Comparison of ENCODE assay signal across 11 cellular contexts in genomic region chr1:204438628-204439027, GRCh38. TPM values are rescaled to one million over a fixed set of nuclear protein-coding genes. Genes with fewer than 3 reads are reported as not detected.
A peak's percentile ranks its signal among the peaks of the same experiment; 100 is the strongest.
DNase-seq lines count a peak whose midpoint lies in the region; ATAC-seq, FAIRE-seq and TF ChIP-seq lines count a peak whose summit lies in the region.
"Had no signal": no experiment of that assay in that cellular context is flagged by ENCODE, and none has a peak within 500 bp of the region (broad histone marks: within the 10 kb centered on the region; RNA-seq: fewer than 3 reads in every experiment).

No MANE protein-coding gene starts in this region.

- CTCF ChIA-PET in activated CD8-positive, alpha-beta memory T cell treated with anti-CD3 and anti-CD28 coated beads, Interleukin-2, amount 10 ng/mL, durations not matched to agents 7 days and 5 days (lab: Charles Lee), result interaction anchor here (1.1 to 27.6 kb wide), 7 partner anchors 8 to 61 kb away, joined by 3 to 918 read pairs (median 5); partner anchors contain the start of gene PIK3C2B
- CTCF ChIA-PET in activated B cell treated with CpG ODN at 0.5 μM for 24 hours (lab: Charles Lee), result interaction anchor here (0.6 to 28.1 kb wide), 5 partner anchors 6 to 62 kb away, joined by 3 to 1006 read pairs (median 10); partner anchors contain the start of gene PIK3C2B

- TF ChIP-seq CTCF in activated B cell treated with CpG ODN at 0.5 μM for 24 hours (IDR thresholded peaks at IDR 0.05) (no peak), foreskin keratinocyte (conservative IDR thresholded peaks at IDR 0.05) (no peak)

- FAIRE-seq in small intestine (lab: Jason Lieb, UNC), result no peak

- ATAC-seq in activated CD8-positive, alpha-beta memory T cell treated with anti-CD3 and anti-CD28 coated beads, Interleukin-2, amount 10 ng/mL, durations not matched to agents 7 days and 5 days, result peak; percentile 36
- ATAC-seq in activated B cell treated with CpG ODN at 0.5 μM for 24 hours (ENCODE audit: low read depth) (peak; percentile 31), foreskin keratinocyte (peak; percentile 93), GM21447 (IDR thresholded peaks at IDR 0.05; ENCODE audit: unreplicated experiment) (no peak), HG03196 (IDR thresholded peaks at IDR 0.05; ENCODE audit: unreplicated experiment) (no peak)

- H3K4me3 Mint-ChIP-seq in activated CD8-positive, alpha-beta memory T cell treated with anti-CD3 and anti-CD28 coated beads, Interleukin-2, amount 10 ng/mL, durations not matched to agents 7 days and 5 days, result no peak overlapping the region
- H3K4me3 Mint-ChIP-seq in activated B cell treated with CpG ODN at 0.5 μM for 24 hours, result no peak overlapping the region
- H3K4me3 Mint-ChIP-seq: CD14-positive monocyte had no signal

- H3K9me3 Mint-ChIP-seq in activated CD8-positive, alpha-beta memory T cell treated with anti-CD3 and anti-CD28 coated beads, Interleukin-2, amount 10 ng/mL, durations not matched to agents 7 days and 5 days (ENCODE audit: low read depth), result no peaks in the 10 kb centered on the region
- H3K9me3 Mint-ChIP-seq in activated B cell treated with CpG ODN at 0.5 μM for 24 hours, result no peaks in the 10 kb centered on the region
- H3K9me3 Mint-ChIP-seq: CD14-positive monocyte had no signal

- H3K27ac Mint-ChIP-seq in activated CD8-positive, alpha-beta memory T cell treated with anti-CD3 and anti-CD28 coated beads, Interleukin-2, amount 10 ng/mL, durations not matched to agents 7 days and 5 days, result no peak overlapping the region
- H3K27ac Mint-ChIP-seq in activated B cell treated with CpG ODN at 0.5 μM for 24 hours, result peak overlapping the region; percentile 7

- H3K4me1 ChIP-seq in foreskin keratinocyte (peaks cover 18% of the 10 kb centered on the region), small intestine (ENCODE audit: control insufficient read depth in 2 of 2, insufficient read depth in 1 of 2, low read depth in 1 of 2, low read length in 1 of 2) (no peaks in the 10 kb centered on the region)

- H3K4me1 Mint-ChIP-seq in activated CD8-positive, alpha-beta memory T cell treated with anti-CD3 and anti-CD28 coated beads, Interleukin-2, amount 10 ng/mL, durations not matched to agents 7 days and 5 days, result peaks cover 6% of the 10 kb centered on the region
- peaks cover 1% of the 10 kb centered on the region for H3K4me1 Mint-ChIP-seq in activated B cell treated with CpG ODN at 0.5 μM for 24 hours

- no peak for DNase-seq in activated CD8-positive, alpha-beta memory T cell treated with anti-CD3 and anti-CD28 coated beads, Interleukin-2, amount 10 ng/mL, durations not matched to agents 7 days and 5 days
- no peak for DNase-seq in activated CD8-positive, alpha-beta memory T cell treated with anti-CD3 and anti-CD28 coated beads, Interleukin-2, amount 50 U/mL, for 4 hours
- DNase-seq in activated B cell treated with CpG ODN at 0.5 μM for 24 hours, result no peak
- DNase-seq in foreskin keratinocyte, result peak; percentile 97 to 98
- DNase-seq in stromal cell of bone marrow (ENCODE audit: low read depth), result peak; percentile 98
- no peak for DNase-seq in small intestine
- DNase-seq: stimulated activated CD4-positive, alpha-beta T cell treated with anti-CD3 and anti-CD28 coated beads, Interleukin-2, amount 100 ng/mL, for 48 hours had no signal

- WGBS in small intestine, 3 donors, result 85 to 87% (median 86%) methylated on average over 7 of the region's 7 CpGs

- H3K27ac ChIP-seq in foreskin keratinocyte (peak overlapping the region; percentile 58), small intestine (ENCODE audit: low read depth in 1 of 2, low read length in 1 of 2) (no peak overlapping the region)
- H3K27ac ChIP-seq: VCaP had no signal

- H3K27me3 ChIP-seq in foreskin keratinocyte, result no peaks in the 10 kb centered on the region
- H3K27me3 ChIP-seq in small intestine (ENCODE audit: control insufficient read depth in 2 of 2, insufficient read depth in 2 of 2, low read length in 2 of 2), result no peaks in the 10 kb centered on the region

- H3K27me3 Mint-ChIP-seq in activated CD8-positive, alpha-beta memory T cell treated with anti-CD3 and anti-CD28 coated beads, Interleukin-2, amount 10 ng/mL, durations not matched to agents 7 days and 5 days, result no peaks in the 10 kb centered on the region
- H3K27me3 Mint-ChIP-seq in activated B cell treated with CpG ODN at 0.5 μM for 24 hours, result no peaks in the 10 kb centered on the region

- H3K36me3 Mint-ChIP-seq in activated CD8-positive, alpha-beta memory T cell treated with anti-CD3 and anti-CD28 coated beads, Interleukin-2, amount 10 ng/mL, durations not matched to agents 7 days and 5 days, result peaks cover 9% of the 10 kb centered on the region
- H3K36me3 Mint-ChIP-seq in activated B cell treated with CpG ODN at 0.5 μM for 24 hours (ENCODE audit: low read depth), result peaks cover 95% of the 10 kb centered on the region

- H3K4me3 ChIP-seq in small intestine (ENCODE audit: low read depth in 1 of 2, low read length in 2 of 2), result no peak overlapping the region

- H3K9me3 ChIP-seq in small intestine (ENCODE audit: control insufficient read depth, low read depth), result no peaks in the 10 kb centered on the region

- intact Hi-C loops in activated B cell treated with CpG ODN at 0.5 μM for 24 hours (cut with micrococcal nuclease), result no loop called here

- peaks cover 8 to 36% of the 10 kb centered on the region in 2 donors for H3K36me3 ChIP-seq in small intestine (ENCODE audit: control insufficient read depth in 2 of 2, insufficient read depth in 2 of 2, low read length in 2 of 2)

- POLR2A ChIA-PET in activated B cell treated with CpG ODN at 0.5 μM for 24 hours (lab: Charles Lee), result interaction anchor here (0.6 to 1.2 kb wide), 5 partner anchors 9 to 67 kb away, joined by 3 to 8 read pairs (median 5); no protein-coding TSS in a partner anchor

RNA-seq across cellular contexts. Expression of gene PPP1R15B, which starts 27.0 kb away (rescaled TPM):
- 10 to 100 TPM; 75.5 to 81.7 TPM for total RNA-seq in activated CD8-positive, alpha-beta memory T cell treated with anti-CD3 and anti-CD28 coated beads, Interleukin-2, amount 10 ng/mL, durations not matched to agents 7 days and 5 days
- 60.4 and 70.6 TPM in 2 replicates for total RNA-seq in activated B cell treated with CpG ODN at 0.5 μM for 24 hours
- 28.8 TPM in 2 replicates for total RNA-seq in foreskin keratinocyte
- 7.0 and 8.8 TPM in 2 replicates for polyA plus RNA-seq in foreskin keratinocyte
- 10 to 100 TPM in 1 of 3 donors, 1 to 10 TPM in 2; 9.4 to 25.6 (median 9.7) TPM for polyA plus RNA-seq in small intestine

RNA-seq across cellular contexts. Expression of gene PIK3C2B, which starts 56.0 kb away (rescaled TPM):
- 10 to 100 TPM; 21.6 to 26.0 TPM for total RNA-seq in activated CD8-positive, alpha-beta memory T cell treated with anti-CD3 and anti-CD28 coated beads, Interleukin-2, amount 10 ng/mL, durations not matched to agents 7 days and 5 days
- total RNA-seq in activated B cell treated with CpG ODN at 0.5 μM for 24 hours (127 and 151 TPM in 2 replicates), foreskin keratinocyte (3.0 and 3.6 TPM in 2 replicates)
- polyA plus RNA-seq in foreskin keratinocyte (0.58 and 0.69 TPM in 2 replicates), small intestine (10 to 100 TPM in 2 of 3 donors, 1 to 10 TPM in 1; 8.1 to 23.7 (median 11.2) TPM)

Comparison
In these comparisons a context has a peak if more than half of its experiments do, and no peak if none do; other contexts are left out.
1. ATAC-seq: peak in activated CD8-positive, alpha-beta memory T cell treated with anti-CD3 and anti-CD28 coated beads, Interleukin-2, amount 10 ng/mL, durations not matched to agents 7 days and 5 days (single experiment), activated B cell treated with CpG ODN at 0.5 μM for 24 hours (single experiment) and foreskin keratinocyte (single experiment); none in GM21447 (single experiment) and HG03196 (single experiment).
2. DNase-seq: peak in foreskin keratinocyte (2 of 2) and stromal cell of bone marrow (single experiment); none in activated CD8-positive, alpha-beta memory T cell treated with anti-CD3 and anti-CD28 coated beads, Interleukin-2, amount 10 ng/mL, durations not matched to agents 7 days and 5 days (single experiment), activated CD8-positive, alpha-beta memory T cell treated with anti-CD3 and anti-CD28 coated beads, Interleukin-2, amount 50 U/mL, for 4 hours (single experiment), activated B cell treated with CpG ODN at 0.5 μM for 24 hours (single experiment) and small intestine (single experiment).